In the genomic region with DNA sequence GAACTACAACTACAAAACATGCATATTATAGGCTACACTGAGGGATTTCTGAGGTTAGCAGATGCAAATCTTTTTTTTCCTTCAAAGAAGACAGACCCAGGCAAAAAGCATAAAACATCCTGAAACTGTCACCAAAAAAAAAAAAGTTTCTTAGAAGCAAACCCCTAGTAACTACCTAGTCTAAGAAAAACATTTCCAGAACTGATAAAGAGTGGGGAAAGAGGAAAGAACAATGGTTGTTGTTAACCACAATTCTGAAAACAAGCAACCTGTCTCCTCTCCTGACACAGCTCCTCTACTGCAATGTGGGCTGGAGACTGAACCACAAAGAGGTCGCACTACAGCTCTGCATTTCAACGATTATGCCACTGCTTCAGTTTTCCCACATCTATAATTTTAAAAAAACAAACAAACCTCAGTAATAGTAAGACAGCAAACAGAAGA, we compare ENCODE assay signal across 8 cellular contexts. TPM values are rescaled to one million over a fixed set of nuclear protein-coding genes. Genes with fewer than 3 reads are reported as not detected.
DNase-seq lines count a peak whose midpoint lies in the region; ATAC-seq and TF ChIP-seq lines count a peak whose summit lies in the region.

No MANE protein-coding gene starts in this region.

- in situ Hi-C loops in ACHN (cut with HindIII; ENCODE audit: low pct_ligation_motif_present, low pct_unique_long_range_greater_than_20kb, low sequenced_read_pairs) = no loop called here

- BruUV-seq in A673 (replicated peaks; lab: Mats Ljungman, UMichigan) = no TSS peak
- BruUV-seq in Calu3 (replicated peaks; lab: Mats Ljungman, UMichigan) = no TSS peak

- H3K9me3 ChIP-seq in A673 (ENCODE audit: low read depth, low read length, poor library complexity, severe bottlenecking) = no peaks in the 10 kb centered on the region

- no peaks in the 10 kb centered on the region for H3K27me3 ChIP-seq in A673 (replicated peaks; ENCODE audit: insufficient read depth, low read depth, low read length, poor library complexity)

- H3K4me3 Mint-ChIP-seq in Calu3 (ENCODE audit: low read depth, unreplicated experiment) = no peak overlapping the region

- H3K36me3 Mint-ChIP-seq in Calu3 (ENCODE audit: insufficient read depth, unreplicated experiment) = no peaks in the 10 kb centered on the region

- no peaks in the 10 kb centered on the region for H3K36me3 ChIP-seq in A673 (ENCODE audit: insufficient read depth, low read length, poor library complexity, severe bottlenecking)

- CTCF ChIA-PET in A673 (lab: Charles Lee) (no interaction called here), Calu3 (lab: Charles Lee) (interaction anchor here (0.7 kb wide), 1 partner anchor 316 kb away, joined by 5 read pairs; no protein-coding TSS in a partner anchor)

- TF ChIP-seq CTCF in NB4 (IDR thresholded peaks at IDR 0.05; ENCODE audit: low read depth, low read length) = no peak
- TF ChIP-seq CTCF in A673 (conservative IDR thresholded peaks at IDR 0.05; ENCODE audit: low read depth, low read length) = no peak
- no peak for TF ChIP-seq CTCF in Calu3 (IDR thresholded peaks at IDR 0.05; ENCODE audit: unreplicated experiment)

- no peak for TF ChIP-seq POLR2A in NB4 (IDR thresholded peaks at IDR 0.05; ENCODE audit: extremely low read depth, insufficient read length)

- intact Hi-C loops in A673 (cut with micrococcal nuclease; ENCODE audit: unreplicated experiment) (no loop called here), Calu3 (cut with micrococcal nuclease; ENCODE audit: unreplicated experiment) (no loop called here)

- peak; percentile 72 for DNase-seq in NB4 (ENCODE audit: low read depth)
- peak; percentile 51 for DNase-seq in dermis blood vessel endothelial cell
- no peak for DNase-seq in A673 (ENCODE audit: low spot score)
- DNase-seq in ACHN = no peak
- DNase-seq in Calu3 = no peak
- no peak for DNase-seq in SW 1271 (lab: John Stamatoyannopoulos, UW)

- H3K9me3 Mint-ChIP-seq in Calu3 (ENCODE audit: low read depth, unreplicated experiment) = no peaks in the 10 kb centered on the region

- POLR2A ChIA-PET in A673 (lab: Charles Lee; ENCODE audit: low non-redundant PET) = no interaction called here

- H3K4me1 Mint-ChIP-seq in Calu3 (ENCODE audit: low read depth, unreplicated experiment) = no peaks in the 10 kb centered on the region

- H3K27me3 Mint-ChIP-seq in Calu3 (ENCODE audit: unreplicated experiment) = no peaks in the 10 kb centered on the region

- no peak overlapping the region for H3K27ac Mint-ChIP-seq in Calu3 (ENCODE audit: unreplicated experiment)

- peaks cover 3% of the 10 kb centered on the region for H3K4me1 ChIP-seq in A673 (ENCODE audit: insufficient read depth, low read length, poor library complexity, severe bottlenecking)

- no peak overlapping the region for H3K27ac ChIP-seq in A673 (ENCODE audit: low read depth, low read length, poor library complexity, severe bottlenecking)

- peak; percentile 73 for ATAC-seq in GM18517 (IDR thresholded peaks at IDR 0.05; ENCODE audit: unreplicated experiment)
- ATAC-seq in GM21786 (IDR thresholded peaks at IDR 0.05; ENCODE audit: unreplicated experiment) = peak; percentile 72

- no peak overlapping the region for H3K4me3 ChIP-seq in NB4 (ENCODE audit: low read depth, low read length)
- no peak overlapping the region for H3K4me3 ChIP-seq in A673 (ENCODE audit: low read depth, low read length, poor library complexity, severe bottlenecking)

RNA-seq across cellular contexts. Expression of a gene that starts 15.0 kb away (rescaled TPM):
- 146 and 195 TPM in 2 replicates for total RNA-seq in dermis blood vessel endothelial cell
- 65.4 and 69.7 TPM in 2 replicates for total RNA-seq in A673 (2021)
- 31.6 and 40.0 TPM in 2 replicates for total RNA-seq in Calu3 (2022)

Comparison
In these comparisons a context has a peak if more than half of its experiments do, and no peak if none do; other contexts are left out.
1. DNase-seq: peak in NB4 (single experiment) and dermis blood vessel endothelial cell (single experiment); none in A673 (single experiment), ACHN (single experiment), Calu3 (single experiment) and SW 1271 (0 of 2).